Comparison of ENCODE assay signal across 16 cellular contexts in the genomic region with DNA sequence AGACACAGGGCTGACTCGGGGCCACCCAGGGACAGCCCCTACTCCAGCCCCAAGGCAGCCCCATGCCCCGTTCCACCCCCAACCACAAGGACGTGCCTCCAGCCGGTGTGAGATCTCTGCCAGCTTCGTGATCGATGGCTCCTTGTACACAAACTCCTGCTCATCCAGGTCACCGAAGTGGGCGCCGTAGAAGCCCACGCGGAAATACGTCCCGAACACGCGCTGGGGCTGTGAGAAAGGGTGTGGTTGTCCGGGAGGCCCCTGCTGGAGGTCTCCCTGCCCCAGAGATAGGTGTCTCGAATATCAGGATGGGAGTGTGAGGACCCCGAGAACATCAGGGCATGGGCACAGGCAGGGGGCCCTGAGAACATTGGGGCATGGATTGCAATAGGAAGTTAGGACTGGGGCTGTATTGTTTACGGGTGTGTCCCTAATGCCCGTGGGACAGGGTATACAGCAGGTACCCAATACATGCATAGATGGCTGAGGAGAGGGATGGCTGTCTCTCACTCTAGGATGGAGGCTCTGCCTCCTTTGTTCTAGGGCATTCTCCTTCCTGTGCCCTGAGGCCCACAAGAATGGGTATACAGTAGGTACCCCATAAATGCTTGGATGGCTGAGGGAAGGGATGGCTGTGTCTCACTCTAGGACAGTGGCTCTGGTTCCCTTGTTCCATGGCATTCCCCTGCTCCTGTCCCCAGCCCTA. TPM values are rescaled to one million over a fixed set of nuclear protein-coding genes. Genes with fewer than 3 reads are reported as not detected.
DNase-seq lines count a peak whose midpoint lies in the region; ATAC-seq and TF ChIP-seq lines count a peak whose summit lies in the region.
"Had no signal": no experiment of that assay in that cellular context is flagged by ENCODE, and none has a peak within 500 bp of the region (broad histone marks: within the 10 kb centered on the region; RNA-seq: fewer than 3 reads in every experiment).

No MANE protein-coding gene starts in this region.

- TF ChIP-seq EP300 in suprapubic skin (IDR thresholded peaks at IDR 0.05), result no peak

- no peak overlapping the region for H3K4me3 ChIP-seq in NT2/D1 (ENCODE audit: insufficient read length, low read depth)
- no peak overlapping the region for H3K4me3 ChIP-seq in colonic mucosa
- no peak overlapping the region for H3K4me3 ChIP-seq in lung
- no peak overlapping the region for H3K4me3 ChIP-seq in suprapubic skin
- no peak overlapping the region for H3K4me3 ChIP-seq in HAP-1

- peaks cover 2% of the 10 kb centered on the region for H3K4me1 ChIP-seq in NT2/D1 (ENCODE audit: insufficient read depth, insufficient read length)
- no peaks in the 10 kb centered on the region for H3K4me1 ChIP-seq in colonic mucosa
- H3K4me1 ChIP-seq in lung (ENCODE audit: control insufficient read depth in 2 of 2, insufficient read depth in 2 of 2, low read length in 2 of 2), result no peaks in the 10 kb centered on the region
- peaks cover 41% of the 10 kb centered on the region for H3K4me1 ChIP-seq in suprapubic skin
- H3K4me1 ChIP-seq in HAP-1, result peaks cover 3% of the 10 kb centered on the region; the same call in 1 of the 2 replicates

- peak overlapping the region; percentile 17 for H3K9ac ChIP-seq in NT2/D1 (ENCODE audit: insufficient read length, low read depth)
- peak overlapping the region; percentile 13 to 31 for H3K9ac ChIP-seq in colonic mucosa (ENCODE audit: low read depth in 2 of 2, low read length in 2 of 2)

- peaks cover 28% of the 10 kb centered on the region for H3K36me3 ChIP-seq in NT2/D1 (ENCODE audit: insufficient read depth, insufficient read length, low read length)
- H3K36me3 ChIP-seq in colonic mucosa, result no peaks in the 10 kb centered on the region
- H3K36me3 ChIP-seq in lung (ENCODE audit: control insufficient read depth in 2 of 2, insufficient read depth in 2 of 2, low read length in 2 of 2), result peaks cover 0 to 25% of the 10 kb centered on the region in 2 donors
- H3K36me3 ChIP-seq in suprapubic skin, result peaks cover 33% of the 10 kb centered on the region
- no peaks in the 10 kb centered on the region; the same call in 1 of the 2 replicates for H3K36me3 ChIP-seq in HAP-1 (replicated peaks)
- H3K36me3 ChIP-seq: BE2C had no signal

- in situ Hi-C loops in HAP-1 (cut with MboI; ENCODE audit: low sequenced_read_pairs), result loop anchor here (5.0 kb wide), 1 partner anchor 65 kb away; no protein-coding TSS in a partner anchor

- ATAC-seq in lung (ENCODE audit: insufficient read depth, low FRiP score), result no peak
- no peak for ATAC-seq in HG03139 (IDR thresholded peaks at IDR 0.05; ENCODE audit: unreplicated experiment)
- ATAC-seq: activated CD8-positive, alpha-beta memory T cell treated with anti-CD3 and anti-CD28 coated beads, Interleukin-2, amount 10 ng/mL, durations not matched to agents 7 days and 5 days had no signal

- no peak for DNase-seq in NT2/D1 (ENCODE audit: low read depth, low spot score)
- no peak for DNase-seq in colonic mucosa
- no peak for DNase-seq in lung (ENCODE audit: low spot score)
- DNase-seq in suprapubic skin (ENCODE audit: low spot score in 2 of 2), result no peak
- DNase-seq in NOMO-1 treated with dmso at 0.1 percent for 144 hours (lab: John Stamatoyannopoulos, UW; ENCODE audit: unreplicated experiment), result no peak
- DNase-seq in HAP-1 (ENCODE audit: low spot score in 2 of 2), result no peak
- DNase-seq in superior temporal gyrus (ENCODE audit: extremely low spot score), result no peak
- DNase-seq: activated CD8-positive, alpha-beta memory T cell treated with anti-CD3 and anti-CD28 coated beads, Interleukin-2, amount 10 ng/mL, durations not matched to agents 7 days and 5 days; BE2C; dermis blood vessel endothelial cell; NCI-H2171 had no signal

- peak overlapping the region; percentile 60 for H3K27ac ChIP-seq in colonic mucosa
- H3K27ac ChIP-seq in lung (ENCODE audit: low read depth in 1 of 2, low read length in 1 of 2), result peak overlapping the region; percentile 59 to 90
- peak overlapping the region; percentile 73 for H3K27ac ChIP-seq in suprapubic skin

- TF ChIP-seq POLR2A in suprapubic skin (IDR thresholded peaks at IDR 0.05), result no peak

- H3K9me3 ChIP-seq in NT2/D1 (ENCODE audit: insufficient read depth, low read length) (no peaks in the 10 kb centered on the region), colonic mucosa (no peaks in the 10 kb centered on the region), lung (ENCODE audit: control insufficient read depth in 2 of 2, insufficient read depth in 1 of 2, low read length in 1 of 2) (no peaks in the 10 kb centered on the region), suprapubic skin (no peaks in the 10 kb centered on the region), HAP-1 (no peaks in the 10 kb centered on the region)
- H3K9me3 ChIP-seq: BE2C had no signal

- TF ChIP-seq CTCF in colonic mucosa (IDR thresholded peaks at IDR 0.05) (no peak), lung (IDR thresholded peaks at IDR 0.05; ENCODE audit: control extremely low read depth, extremely low read depth) (no peak), suprapubic skin (IDR thresholded peaks at IDR 0.05) (no peak)

- no peaks in the 10 kb centered on the region for H3K27me3 ChIP-seq in NT2/D1 (ENCODE audit: insufficient read depth, insufficient read length)
- no peaks in the 10 kb centered on the region for H3K27me3 ChIP-seq in colonic mucosa
- no peaks in the 10 kb centered on the region for H3K27me3 ChIP-seq in lung (ENCODE audit: control insufficient read depth, insufficient read depth)
- no peaks in the 10 kb centered on the region for H3K27me3 ChIP-seq in suprapubic skin
- H3K27me3 ChIP-seq in HAP-1 (ENCODE audit: low read depth), result no peaks in the 10 kb centered on the region
- H3K27me3 ChIP-seq: BE2C had no signal

- WGBS in lung, 2 donors, result 82 to 84% methylated on average over 20 of the region's 20 CpGs
- WGBS in suprapubic skin, result 87% methylated on average over 20 of the region's 20 CpGs

- intact Hi-C loops in colonic mucosa (cut with DNase I), result no loop called here

RNA-seq across cellular contexts. Expression of a gene that starts 5.3 kb away (rescaled TPM):
- total RNA-seq in colonic mucosa (10 to 100 TPM; 44.1 to 87.8 TPM), lung (100 to 1,000 TPM; 129 to 164 TPM), suprapubic skin (10 to 100 TPM; 42.5 to 75.5 (median 65.1) TPM)
- 10 to 100 TPM; 90.1 to 96.8 TPM for polyA plus RNA-seq in lung

RNA-seq across cellular contexts. Expression of a gene that starts 36.8 kb away (rescaled TPM):
- not detected for total RNA-seq in colonic mucosa
- total RNA-seq in lung, result not detected
- 1 to 10 TPM in 1 of 2 donors, under 1 TPM in 1; 0.19 to 1.0 TPM for polyA plus RNA-seq in lung
- not detected for total RNA-seq in suprapubic skin
- total RNA-seq: activated CD8-positive, alpha-beta memory T cell treated with anti-CD3 and anti-CD28 coated beads, Interleukin-2, amount 10 ng/mL, durations not matched to agents 7 days and 5 days; activated naive CD4-positive, alpha-beta T cell treated with anti-CD3 and anti-CD28 coated beads, Interleukin-2, amount 50 U/mL, for 72 hours; Daoy; dermis blood vessel endothelial cell; pulmonary artery endothelial cell; RPMI7951 had no signal

RNA-seq across cellular contexts. Expression of a gene that starts 47.1 kb away (rescaled TPM):
- 10 to 100 TPM in 1 of 2 donors, 1 to 10 TPM in 1; 9.4 to 47.6 TPM for total RNA-seq in colonic mucosa
- 1 to 10 TPM; 2.5 to 5.3 TPM for total RNA-seq in lung
- polyA plus RNA-seq in lung, result 1 to 10 TPM; 1.3 to 6.5 TPM
- total RNA-seq in suprapubic skin, result 1 to 10 TPM; 1.8 to 4.0 (median 3.7) TPM

RNA-seq across cellular contexts. Expression of a gene that starts 59.7 kb away (rescaled TPM):
- total RNA-seq in colonic mucosa (10 to 100 TPM; 45.9 to 86.0 TPM), lung (100 to 1,000 TPM in 1 of 2 donors, 10 to 100 TPM in 1; 60.2 to 129 TPM), suprapubic skin (100 to 1,000 TPM in 2 of 4 donors, 10 to 100 TPM in 2; 69.7 to 188 (median 98.3) TPM)
- polyA plus RNA-seq in lung, result 10 to 100 TPM; 38.6 to 87.3 TPM
